Comparison of ENCODE assay signal across 15 cellular contexts in the genomic region with DNA sequence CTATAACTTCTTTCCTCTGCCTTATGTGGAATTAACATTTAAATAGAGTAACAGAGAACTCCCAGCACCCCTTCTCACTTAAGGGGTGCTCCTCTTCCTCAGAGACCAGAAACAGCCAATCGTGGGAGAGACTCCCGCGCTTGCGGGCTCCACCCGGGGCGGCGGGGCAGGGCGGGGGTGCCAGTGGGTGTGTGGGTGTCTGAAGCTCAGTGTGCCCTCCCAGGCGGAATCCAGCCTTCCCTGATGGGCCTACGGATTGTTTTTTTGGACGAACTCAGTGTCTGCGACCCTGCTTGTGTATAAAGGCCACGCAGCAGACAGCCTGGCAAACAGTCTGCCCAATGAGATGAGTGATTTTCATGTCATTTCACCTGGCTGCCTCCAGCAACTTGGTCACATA.
"Had no signal": no experiment of that assay in that cellular context is flagged by ENCODE, and none has a peak within 500 bp of the region (broad histone marks: within the 10 kb centered on the region; RNA-seq: fewer than 3 reads in every experiment).

No MANE protein-coding gene starts in this region.

- DNase-seq: activated CD4-positive, alpha-beta T cell treated with anti-CD3 and anti-CD28 coated beads for 48 hours; activated CD8-positive, alpha-beta memory T cell treated with anti-CD3 and anti-CD28 coated beads, Interleukin-2, amount 50 U/mL, for 4 hours; activated CD8-positive, alpha-beta T cell treated with anti-CD3 and anti-CD28 coated beads for 36 hours; activated naive CD8-positive, alpha-beta T cell treated with anti-CD3 and anti-CD28 coated beads, Interleukin-2, amount 50 U/mL, for 24 hours; dorsolateral prefrontal cortex; left ventricle myocardium inferior; mesenchymal stem cell; nucleus accumbens; stimulated activated CD4-positive, alpha-beta T cell treated with anti-CD3 and anti-CD28 coated beads, Interleukin-4, amount 100 ng/mL, for 1 hour; stimulated activated naive CD8-positive, alpha-beta T cell treated with anti-CD3 and anti-CD28 coated beads, Interleukin-15, Interleukin-2, amounts not matched to agents 100 U/mL and 50 U/mL, for 24 hours; transverse colon had no signal

- H3K27ac Mint-ChIP-seq: activated CD8-positive, alpha-beta T cell treated with anti-CD3 and anti-CD28 coated beads for 36 hours; activated naive CD8-positive, alpha-beta T cell treated with anti-CD3 and anti-CD28 coated beads, Interleukin-2, amount 50 U/mL, for 24 hours; natural killer cell treated with Interleukin-12 subunit alpha and Interleukin-12 subunit beta and Interleukin-15 and Interleukin-18, amount 100 ng/mL, for 72 hours had no signal

- H3K9me3 ChIP-seq: ascending aorta, left ventricle myocardium inferior, right atrium auricular region, transverse colon had no signal

- H3K4me3 ChIP-seq: ascending aorta, dorsolateral prefrontal cortex, left ventricle myocardium inferior, right atrium auricular region, transverse colon had no signal

- H3K4me3 Mint-ChIP-seq: activated CD8-positive, alpha-beta T cell treated with anti-CD3 and anti-CD28 coated beads for 36 hours; activated naive CD8-positive, alpha-beta T cell treated with anti-CD3 and anti-CD28 coated beads, Interleukin-2, amount 50 U/mL, for 24 hours; natural killer cell treated with Interleukin-12 subunit alpha and Interleukin-12 subunit beta and Interleukin-15 and Interleukin-18, amount 100 ng/mL, for 72 hours had no signal

- H3K9me3 Mint-ChIP-seq: activated CD8-positive, alpha-beta T cell treated with anti-CD3 and anti-CD28 coated beads for 36 hours; activated naive CD8-positive, alpha-beta T cell treated with anti-CD3 and anti-CD28 coated beads, Interleukin-2, amount 50 U/mL, for 24 hours; natural killer cell treated with Interleukin-12 subunit alpha and Interleukin-12 subunit beta and Interleukin-15 and Interleukin-18, amount 100 ng/mL, for 72 hours had no signal

- H3K27me3 ChIP-seq: ascending aorta, dorsolateral prefrontal cortex, right atrium auricular region, transverse colon had no signal

- ATAC-seq: activated CD8-positive, alpha-beta T cell treated with anti-CD3 and anti-CD28 coated beads for 36 hours; activated naive CD8-positive, alpha-beta T cell treated with anti-CD3 and anti-CD28 coated beads, Interleukin-2, amount 50 U/mL, for 24 hours; esophagus mucosa; natural killer cell treated with Interleukin-12 subunit alpha and Interleukin-12 subunit beta and Interleukin-15 and Interleukin-18, amount 100 ng/mL, for 72 hours; stimulated activated naive CD8-positive, alpha-beta T cell treated with anti-CD3 and anti-CD28 coated beads, Interleukin-15, Interleukin-2, amounts not matched to agents 100 U/mL and 50 U/mL, for 24 hours had no signal

- H3K27me3 Mint-ChIP-seq: activated CD8-positive, alpha-beta T cell treated with anti-CD3 and anti-CD28 coated beads for 36 hours; activated naive CD8-positive, alpha-beta T cell treated with anti-CD3 and anti-CD28 coated beads, Interleukin-2, amount 50 U/mL, for 24 hours; natural killer cell treated with Interleukin-12 subunit alpha and Interleukin-12 subunit beta and Interleukin-15 and Interleukin-18, amount 100 ng/mL, for 72 hours had no signal

- H3K27ac ChIP-seq: ascending aorta, dorsolateral prefrontal cortex, left ventricle myocardium inferior, right atrium auricular region, transverse colon had no signal
